8 cellular contexts compared by ENCODE assay signal in the genomic region with DNA sequence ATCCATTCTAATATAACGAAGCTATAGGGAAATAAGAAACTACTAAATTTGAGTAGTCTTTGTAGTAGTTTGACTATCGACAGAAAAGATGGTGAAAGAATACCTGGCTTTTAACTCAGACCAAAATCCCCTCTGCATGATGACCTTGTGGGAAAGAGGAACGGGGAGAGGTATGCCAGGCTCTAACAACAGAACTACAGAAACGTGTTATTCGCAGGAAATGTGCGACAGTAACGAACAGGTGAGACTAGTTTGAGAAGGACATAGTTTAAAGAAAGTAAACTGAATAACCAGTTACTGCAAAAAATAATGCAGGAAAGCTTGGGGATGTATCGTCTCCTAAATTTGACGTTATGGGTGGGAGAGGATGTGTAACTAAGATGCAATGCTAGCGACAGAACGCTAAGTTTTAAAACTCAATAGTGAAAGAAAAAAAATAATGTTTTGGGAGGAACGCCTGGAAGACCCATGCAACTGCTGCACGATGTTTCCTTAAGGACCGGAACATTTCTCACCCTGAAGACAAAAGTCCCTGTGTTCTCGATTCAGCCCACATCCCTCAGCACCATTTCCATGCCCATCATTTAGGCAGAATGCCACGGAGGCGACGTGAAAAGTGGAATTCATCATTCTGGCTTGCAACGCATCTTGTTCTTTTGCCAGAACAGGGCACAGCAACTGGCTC. TPM values are rescaled to one million over a fixed set of nuclear protein-coding genes. Genes with fewer than 3 reads are reported as not detected.
DNase-seq lines count a peak whose midpoint lies in the region; ATAC-seq, FAIRE-seq and TF ChIP-seq lines count a peak whose summit lies in the region.

No MANE protein-coding gene starts in this region.

- DNase-seq in heart left ventricle = no peak
- no peak for DNase-seq in left cardiac atrium
- no peak for DNase-seq in adrenal gland
- peak; percentile 22 for DNase-seq in left kidney (ENCODE audit: low read depth, low spot score)
- no peak for DNase-seq in effector CD8-positive, alpha-beta T cell (lab: John Stamatoyannopoulos, UW)
- DNase-seq in NCI-H128 (lab: John Stamatoyannopoulos, UW; ENCODE audit: unreplicated experiment) = no peak
- no peak for DNase-seq in frontal cortex (ENCODE audit: low spot score in 2 of 2)

- TF ChIP-seq CTCF in heart left ventricle (IDR thresholded peaks at IDR 0.05) (no peak), adrenal gland (IDR thresholded peaks at IDR 0.05) (no peak)

- ATAC-seq in heart left ventricle (peak in 1 of 4 donors; percentile 0), left cardiac atrium (no peak)

- WGBS in heart left ventricle, 4 donors = 8 to 19% (median 9%) methylated on average over 19 of the region's 19 CpGs
- WGBS in adrenal gland, 4 donors = 6 to 25% (median 9%) methylated on average over 15 to 19 of the region's 19 CpGs
- 9% methylated on average over 19 of the region's 19 CpGs for WGBS in thymus

- FAIRE-seq in frontal cortex (lab: Jason Lieb, UNC) = no peak

- H3K4me3 ChIP-seq in heart left ventricle (peak overlapping the region; percentile 32 to 92 (median 87)), adrenal gland (peak overlapping the region in 3 of 4 donors; percentile 13 to 75 (median 55)), thymus (ENCODE audit: low read length) (peak overlapping the region; percentile 79)

- H3K4me1 ChIP-seq in heart left ventricle (peaks cover 0 to 36% (median 21%) of the 10 kb centered on the region in 12 donors), adrenal gland (replicated peaks in 1 of 2) (peaks cover 4 to 33% of the 10 kb centered on the region in 2 donors), thymus (ENCODE audit: control insufficient read depth, insufficient read depth, low read length) (peaks cover 3% of the 10 kb centered on the region)

- no peaks in the 10 kb centered on the region for H3K36me3 ChIP-seq in heart left ventricle
- no peaks in the 10 kb centered on the region for H3K36me3 ChIP-seq in adrenal gland (replicated peaks in 1 of 2)
- H3K36me3 ChIP-seq in thymus (ENCODE audit: control insufficient read depth, insufficient read depth) = no peaks in the 10 kb centered on the region

- H3K27me3 ChIP-seq in heart left ventricle (no peaks in the 10 kb centered on the region), adrenal gland (no peaks in the 10 kb centered on the region), thymus (ENCODE audit: control insufficient read depth, insufficient read depth) (no peaks in the 10 kb centered on the region)

- intact Hi-C loops in heart left ventricle (cut with DNase I) = loop anchor here in 4 of 10 donors (5.0 to 10.0 kb wide), 11 partner anchors 65 to 372 kb away; partner anchors contain the start of gene MBNL2 (in 3 of the 4)
- intact Hi-C loops in left cardiac atrium (cut with DNase I) = loop anchor here in 1 of 2 donors (10.0 kb wide), 2 partner anchors 208 to 372 kb away; partner anchors contain the start of gene MBNL2
- intact Hi-C loops in adrenal gland (cut with DNase I) = no loop called here

- TF ChIP-seq POLR2A in heart left ventricle (IDR thresholded peaks at IDR 0.05) (peak in 1 of 2 donors; percentile 74), adrenal gland (IDR thresholded peaks at IDR 0.05) (peak; percentile 46 to 59)

- H3K27ac ChIP-seq in heart left ventricle (peak overlapping the region; percentile 45 to 100 (median 98)), adrenal gland (peak overlapping the region in 4 of 5 donors; percentile 20 to 99 (median 98)), thymus (ENCODE audit: low read depth) (peak overlapping the region; percentile 87)

- no peaks in the 10 kb centered on the region for H3K9me3 ChIP-seq in heart left ventricle
- no peaks in the 10 kb centered on the region for H3K9me3 ChIP-seq in adrenal gland (replicated peaks in 1 of 3)
- H3K9me3 ChIP-seq in thymus (ENCODE audit: control insufficient read depth) = no peaks in the 10 kb centered on the region

RNA-seq across cellular contexts. Expression of gene RAP2A, which starts 1.6 kb away (rescaled TPM):
- total RNA-seq in heart left ventricle = 10 to 100 TPM; 14.2 to 34.8 (median 24.3) TPM
- 10 to 100 TPM in 1 of 2 donors, 1 to 10 TPM in 1; 3.9 to 14.5 TPM for polyA plus RNA-seq in heart left ventricle
- total RNA-seq in left cardiac atrium = 10 to 100 TPM; 21.4 to 23.9 TPM
- 10 to 100 TPM; 13.0 to 37.9 (median 23.2) TPM for total RNA-seq in adrenal gland
- polyA plus RNA-seq in adrenal gland = 10 to 100 TPM in 1 of 3 donors, 1 to 10 TPM in 2; 3.6 to 19.9 (median 4.8) TPM
- 14.6 TPM for polyA plus RNA-seq in thymus
- total RNA-seq in frontal cortex = 327 TPM
